ENCODE assay signal across 27 cellular contexts in the genomic region with DNA sequence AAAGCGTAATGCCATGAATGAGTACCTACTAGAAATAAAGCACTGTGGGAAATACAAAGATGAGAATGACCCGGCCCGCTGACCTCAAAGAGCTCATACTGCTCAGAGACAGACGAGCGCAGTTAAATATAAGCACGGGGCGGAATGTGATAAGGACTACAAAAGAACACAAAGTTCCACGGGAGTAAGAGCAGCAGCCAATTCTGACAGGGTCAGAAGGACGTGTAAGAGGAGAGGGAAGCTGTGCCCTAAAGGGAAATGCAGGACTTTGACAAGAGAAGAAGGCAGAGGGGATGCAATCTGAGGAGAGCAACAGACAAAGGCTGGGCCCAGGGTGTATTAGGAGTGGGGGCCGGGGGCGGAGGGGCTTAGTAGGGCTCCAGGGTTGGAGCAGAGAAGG.
DNase-seq lines count a peak whose midpoint lies in the region; ATAC-seq and TF ChIP-seq lines count a peak whose summit lies in the region.
"Had no signal": no experiment of that assay in that cellular context is flagged by ENCODE, and none has a peak within 500 bp of the region (broad histone marks: within the 10 kb centered on the region; RNA-seq: fewer than 3 reads in every experiment).

No MANE protein-coding gene starts in this region.

- peaks cover 8% of the 10 kb centered on the region for H3K27me3 Mint-ChIP-seq in neural progenitor cell (ENCODE audit: insufficient read depth, low read depth)
- no peaks in the 10 kb centered on the region for H3K27me3 Mint-ChIP-seq in activated naive CD4-positive, alpha-beta T cell treated with anti-CD3 and anti-CD28 coated beads for 36 hours (ENCODE audit: low read depth)
- H3K27me3 Mint-ChIP-seq in activated T-helper 17 cell treated with anti-CD3 and anti-CD28 coated beads, Interleukin-2, amount 50 U/mL, for 72 hours: no peaks in the 10 kb centered on the region
- H3K27me3 Mint-ChIP-seq: activated CD8-positive, alpha-beta memory T cell treated with anti-CD3 and anti-CD28 coated beads, Interleukin-2, amount 10 ng/mL, durations not matched to agents 7 days and 5 days; dendritic cell treated with granulocyte-macrophage colony-stimulating factor and Interleukin-4, amounts not matched to agents 40 ng/mL and 50 ng/mL, for 4 days had no signal

- H3K27me3 ChIP-seq in WERI-Rb-1 (ENCODE audit: insufficient read depth, low read depth, severe bottlenecking) (no peaks in the 10 kb centered on the region), neural progenitor cell (no peaks in the 10 kb centered on the region)
- H3K27me3 ChIP-seq: BE2C, pancreas, upper lobe of left lung had no signal

- peaks cover 7% of the 10 kb centered on the region for H3K9me3 Mint-ChIP-seq in neural progenitor cell
- H3K9me3 Mint-ChIP-seq in activated naive CD4-positive, alpha-beta T cell treated with anti-CD3 and anti-CD28 coated beads for 36 hours: peaks cover 4% of the 10 kb centered on the region
- peaks cover 8% of the 10 kb centered on the region for H3K9me3 Mint-ChIP-seq in activated T-helper 17 cell treated with anti-CD3 and anti-CD28 coated beads, Interleukin-2, amount 50 U/mL, for 72 hours

- peaks cover 38% of the 10 kb centered on the region for H3K36me3 Mint-ChIP-seq in neural progenitor cell
- H3K36me3 Mint-ChIP-seq in activated naive CD4-positive, alpha-beta T cell treated with anti-CD3 and anti-CD28 coated beads for 36 hours (ENCODE audit: low read depth): no peaks in the 10 kb centered on the region
- no peaks in the 10 kb centered on the region for H3K36me3 Mint-ChIP-seq in activated T-helper 17 cell treated with anti-CD3 and anti-CD28 coated beads, Interleukin-2, amount 50 U/mL, for 72 hours (ENCODE audit: low read depth)

- H3K36me3 ChIP-seq in WERI-Rb-1 (no peaks in the 10 kb centered on the region), neural progenitor cell (no peaks in the 10 kb centered on the region)
- H3K36me3 ChIP-seq: BE2C, HAP-1, pancreas had no signal

- intact Hi-C loops in left ventricle myocardium superior (cut with micrococcal nuclease): no loop called here
- intact Hi-C loops in activated naive CD4-positive, alpha-beta T cell treated with anti-CD3 and anti-CD28 coated beads for 36 hours (cut with micrococcal nuclease): no loop called here

- H3K4me3 Mint-ChIP-seq in neural progenitor cell: peak overlapping the region; percentile 9
- H3K4me3 Mint-ChIP-seq in activated naive CD4-positive, alpha-beta T cell treated with anti-CD3 and anti-CD28 coated beads for 36 hours: no peak overlapping the region
- H3K4me3 Mint-ChIP-seq in activated T-helper 17 cell treated with anti-CD3 and anti-CD28 coated beads, Interleukin-2, amount 50 U/mL, for 72 hours: no peak overlapping the region
- H3K4me3 Mint-ChIP-seq: activated CD8-positive, alpha-beta memory T cell treated with anti-CD3 and anti-CD28 coated beads, Interleukin-2, amount 10 ng/mL, durations not matched to agents 7 days and 5 days; dendritic cell treated with granulocyte-macrophage colony-stimulating factor and Interleukin-4, amounts not matched to agents 40 ng/mL and 50 ng/mL, for 4 days; naive thymus-derived CD8-positive, alpha-beta T cell; WTC11 had no signal

- peaks cover 5% of the 10 kb centered on the region for H3K79me2 ChIP-seq in neural progenitor cell (ENCODE audit: low read depth)

- H3K27ac Mint-ChIP-seq in neural progenitor cell: peak overlapping the region; percentile 70
- H3K27ac Mint-ChIP-seq in activated naive CD4-positive, alpha-beta T cell treated with anti-CD3 and anti-CD28 coated beads for 36 hours: no peak overlapping the region
- no peak overlapping the region for H3K27ac Mint-ChIP-seq in activated T-helper 17 cell treated with anti-CD3 and anti-CD28 coated beads, Interleukin-2, amount 50 U/mL, for 72 hours
- H3K27ac Mint-ChIP-seq: activated CD8-positive, alpha-beta memory T cell treated with anti-CD3 and anti-CD28 coated beads, Interleukin-2, amount 10 ng/mL, durations not matched to agents 7 days and 5 days; dendritic cell treated with granulocyte-macrophage colony-stimulating factor and Interleukin-4, amounts not matched to agents 40 ng/mL and 50 ng/mL, for 4 days; naive thymus-derived CD8-positive, alpha-beta T cell; WTC11 had no signal

- peaks cover 28% of the 10 kb centered on the region for H3K4me1 Mint-ChIP-seq in neural progenitor cell
- no peaks in the 10 kb centered on the region for H3K4me1 Mint-ChIP-seq in activated naive CD4-positive, alpha-beta T cell treated with anti-CD3 and anti-CD28 coated beads for 36 hours (ENCODE audit: low read depth)
- H3K4me1 Mint-ChIP-seq in activated T-helper 17 cell treated with anti-CD3 and anti-CD28 coated beads, Interleukin-2, amount 50 U/mL, for 72 hours: no peaks in the 10 kb centered on the region
- H3K4me1 Mint-ChIP-seq: activated CD8-positive, alpha-beta memory T cell treated with anti-CD3 and anti-CD28 coated beads, Interleukin-2, amount 10 ng/mL, durations not matched to agents 7 days and 5 days had no signal

- H3K4me2 ChIP-seq in neural progenitor cell: peak overlapping the region; percentile 31

- no peak overlapping the region for H3K4me3 ChIP-seq in WERI-Rb-1 (ENCODE audit: low read depth, low read length)
- no peak overlapping the region for H3K4me3 ChIP-seq in neural progenitor cell
- H3K4me3 ChIP-seq: HAP-1, pancreas, upper lobe of left lung had no signal

- H4K20me1 ChIP-seq in neural progenitor cell (ENCODE audit: low read depth): peaks cover 10% of the 10 kb centered on the region

- peak; percentile 94 for ATAC-seq in left ventricle myocardium superior
- no peak for ATAC-seq in activated T-helper 17 cell treated with anti-CD3 and anti-CD28 coated beads, Interleukin-2, amount 50 U/mL, for 72 hours (replicated peaks)
- ATAC-seq in GM18520 (IDR thresholded peaks at IDR 0.05; ENCODE audit: unreplicated experiment): no peak
- ATAC-seq: activated CD8-positive, alpha-beta memory T cell treated with anti-CD3 and anti-CD28 coated beads, Interleukin-2, amount 10 ng/mL, durations not matched to agents 7 days and 5 days; naive thymus-derived CD8-positive, alpha-beta T cell; WTC11 had no signal

- H3F3A ChIP-seq in neural progenitor cell (ENCODE audit: low read depth): peaks cover 16% of the 10 kb centered on the region

- no peak overlapping the region for H2AFZ ChIP-seq in neural progenitor cell (replicated peaks)

- DNase-seq in ELF-1 (ENCODE audit: low read depth, low spot score): peak; percentile 61
- peak; percentile 19 for DNase-seq in WERI-Rb-1
- peak; percentile 61 for DNase-seq in left ventricle myocardium superior
- peak; percentile 66 for DNase-seq in neural progenitor cell (ENCODE audit: low spot score)
- no peak for DNase-seq in activated naive CD4-positive, alpha-beta T cell treated with anti-CD3 and anti-CD28 coated beads for 36 hours
- no peak for DNase-seq in RPMI8226
- DNase-seq: activated CD4-positive, alpha-beta T cell treated with anti-CD3 and anti-CD28 coated beads, Interleukin-2, amount 50 U/mL, for 1 hour; activated CD8-positive, alpha-beta memory T cell treated with anti-CD3 and anti-CD28 coated beads, Interleukin-2, amount 10 ng/mL, durations not matched to agents 7 days and 5 days; activated naive CD4-positive, alpha-beta T cell treated with anti-CD3 and anti-CD28 coated beads, Interleukin-2, amount 50 U/mL, for 16 hours; BE2C; COR-L47; Karpas-422; midbrain; MV-4-11; naive thymus-derived CD8-positive, alpha-beta T cell; NCI-H187 treated with DMSO at 0.1 percent for 48 hours; NCI-H345; NCI-H748 treated with DMSO at 0.1 percent for 48 hours; pancreas; stimulated activated CD8-positive, alpha-beta memory T cell treated with anti-CD3 and anti-CD28 coated beads, Interleukin-4, amount 100 ng/mL, for 48 hours; upper lobe of left lung had no signal

- no peak overlapping the region for H3K9ac ChIP-seq in neural progenitor cell

- H3K4me1 ChIP-seq in neural progenitor cell: peaks cover 16% of the 10 kb centered on the region
- H3K4me1 ChIP-seq: BE2C, HAP-1, pancreas had no signal

- H3K27ac ChIP-seq in WERI-Rb-1 (no peak overlapping the region), neural progenitor cell (peak overlapping the region; percentile 68)
- H3K27ac ChIP-seq: pancreas, RWPE1, upper lobe of left lung had no signal

- H3K9me3 ChIP-seq in WERI-Rb-1 (ENCODE audit: severe bottlenecking) (no peaks in the 10 kb centered on the region), neural progenitor cell (ENCODE audit: low read depth) (no peaks in the 10 kb centered on the region)
- H3K9me3 ChIP-seq: BE2C, HAP-1, pancreas, upper lobe of left lung had no signal

- CTCF ChIA-PET in activated naive CD4-positive, alpha-beta T cell treated with anti-CD3 and anti-CD28 coated beads for 36 hours (lab: Charles Lee): no interaction called here

- TF ChIP-seq CTCF in WERI-Rb-1 (IDR thresholded peaks at IDR 0.05; ENCODE audit: low read depth, low read length): no peak
- TF ChIP-seq CTCF in neural progenitor cell (IDR thresholded peaks at IDR 0.05): no peak

Comparison
In these comparisons a context has a peak if more than half of its experiments do, and no peak if none do; other contexts are left out.
1. DNase-seq: peak in ELF-1 (single experiment), WERI-Rb-1 (single experiment), left ventricle myocardium superior (single experiment) and neural progenitor cell (single experiment); none in activated naive CD4-positive, alpha-beta T cell treated with anti-CD3 and anti-CD28 coated beads for 36 hours (single experiment) and RPMI8226 (single experiment).